Comparison of ENCODE assay signal across 1 cellular context in the genomic region with DNA sequence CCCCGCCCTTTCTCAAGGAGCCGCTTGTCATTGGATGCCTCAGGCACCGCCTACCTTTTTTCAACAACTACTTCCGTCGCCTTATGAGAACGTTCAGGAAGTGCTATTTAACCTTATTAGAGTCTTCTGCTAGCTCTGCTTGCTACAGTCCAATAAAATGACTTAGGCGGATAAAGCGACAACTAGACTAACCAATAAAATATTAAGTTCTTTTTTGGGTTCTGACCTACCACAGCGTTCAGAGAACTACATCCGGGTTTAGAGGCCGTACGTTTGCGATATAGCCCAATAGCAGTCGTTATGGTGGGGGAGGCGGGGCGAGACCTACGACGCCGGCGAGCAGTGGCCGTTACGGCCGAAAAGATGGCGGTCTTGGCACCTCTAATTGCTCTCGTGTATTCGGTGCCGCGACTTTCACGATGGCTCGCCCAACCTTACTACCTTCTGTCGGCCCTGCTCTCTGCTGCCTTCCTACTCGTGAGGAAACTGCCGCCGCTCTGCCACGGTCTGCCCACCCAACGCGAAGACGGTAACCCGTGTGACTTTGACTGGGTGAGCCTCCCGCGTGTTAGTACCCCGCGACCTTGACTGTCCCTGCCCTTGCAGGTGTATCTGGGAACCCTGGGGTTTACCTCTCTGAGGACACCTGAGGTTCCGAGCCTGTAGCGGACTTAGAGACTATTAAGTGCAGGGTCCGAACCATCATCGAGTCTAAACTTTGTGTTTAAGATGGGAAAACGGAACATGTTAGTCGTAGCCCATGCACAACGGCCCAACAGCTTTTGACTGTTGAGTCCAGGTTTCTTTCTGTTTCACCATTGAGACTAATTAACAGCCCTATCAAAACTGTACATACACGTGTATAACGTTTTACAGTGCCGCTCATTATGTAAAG.
TF ChIP-seq lines count a peak whose summit lies in the region.

A gene with protein sequence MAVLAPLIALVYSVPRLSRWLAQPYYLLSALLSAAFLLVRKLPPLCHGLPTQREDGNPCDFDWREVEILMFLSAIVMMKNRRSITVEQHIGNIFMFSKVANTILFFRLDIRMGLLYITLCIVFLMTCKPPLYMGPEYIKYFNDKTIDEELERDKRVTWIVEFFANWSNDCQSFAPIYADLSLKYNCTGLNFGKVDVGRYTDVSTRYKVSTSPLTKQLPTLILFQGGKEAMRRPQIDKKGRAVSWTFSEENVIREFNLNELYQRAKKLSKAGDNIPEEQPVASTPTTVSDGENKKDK (plus strand): TSS at position 338 of the 895 bp plus-strand sequence. CDS start 26 bp downstream, at position 364.

TF ChIP-seq in HepG2, 621 proteins besides CTCF, POLR2A, EP300 and RAD21 (continued from another document and continues in another):
- TF ChIP-seq, protein P1, sequence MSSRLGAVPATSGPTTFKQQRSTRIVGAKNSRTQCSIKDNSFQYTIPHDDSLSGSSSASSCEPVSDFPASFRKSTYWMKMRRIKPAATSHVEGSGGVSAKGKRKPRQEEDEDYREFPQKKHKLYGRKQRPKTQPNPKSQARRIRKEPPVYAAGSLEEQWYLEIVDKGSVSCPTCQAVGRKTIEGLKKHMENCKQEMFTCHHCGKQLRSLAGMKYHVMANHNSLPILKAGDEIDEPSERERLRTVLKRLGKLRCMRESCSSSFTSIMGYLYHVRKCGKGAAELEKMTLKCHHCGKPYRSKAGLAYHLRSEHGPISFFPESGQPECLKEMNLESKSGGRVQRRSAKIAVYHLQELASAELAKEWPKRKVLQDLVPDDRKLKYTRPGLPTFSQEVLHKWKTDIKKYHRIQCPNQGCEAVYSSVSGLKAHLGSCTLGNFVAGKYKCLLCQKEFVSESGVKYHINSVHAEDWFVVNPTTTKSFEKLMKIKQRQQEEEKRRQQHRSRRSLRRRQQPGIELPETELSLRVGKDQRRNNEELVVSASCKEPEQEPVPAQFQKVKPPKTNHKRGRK (CRISPR knock-in tag; IDR thresholded peaks at IDR 0.05): 0 out of 2 replicates have a peak, but pooled peaks have one; percentile 67
- no peak for TF ChIP-seq LCORL (IDR thresholded peaks at IDR 0.05)
- TF ChIP-seq LCORL (CRISPR knock-in tag; IDR thresholded peaks at IDR 0.05): peak; percentile 72
- TF ChIP-seq ZNF652 (CRISPR knock-in tag; IDR thresholded peaks at IDR 0.05; ENCODE audit: borderline replicate concordance, low read depth): no peak
- TF ChIP-seq, protein P2, sequence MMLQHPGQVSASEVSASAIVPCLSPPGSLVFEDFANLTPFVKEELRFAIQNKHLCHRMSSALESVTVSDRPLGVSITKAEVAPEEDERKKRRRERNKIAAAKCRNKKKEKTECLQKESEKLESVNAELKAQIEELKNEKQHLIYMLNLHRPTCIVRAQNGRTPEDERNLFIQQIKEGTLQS (CRISPR knock-in tag; IDR thresholded peaks at IDR 0.05): no peak
- TF ChIP-seq, protein P3, sequence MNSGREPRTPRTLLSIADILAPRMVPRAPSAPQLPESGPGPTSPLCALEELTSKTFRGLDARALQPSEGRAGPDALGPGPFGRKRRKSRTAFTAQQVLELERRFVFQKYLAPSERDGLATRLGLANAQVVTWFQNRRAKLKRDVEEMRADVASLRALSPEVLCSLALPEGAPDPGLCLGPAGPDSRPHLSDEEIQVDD (CRISPR knock-in tag; IDR thresholded peaks at IDR 0.05; ENCODE audit: borderline replicate concordance): no peak
- TF ChIP-seq, protein P4, sequence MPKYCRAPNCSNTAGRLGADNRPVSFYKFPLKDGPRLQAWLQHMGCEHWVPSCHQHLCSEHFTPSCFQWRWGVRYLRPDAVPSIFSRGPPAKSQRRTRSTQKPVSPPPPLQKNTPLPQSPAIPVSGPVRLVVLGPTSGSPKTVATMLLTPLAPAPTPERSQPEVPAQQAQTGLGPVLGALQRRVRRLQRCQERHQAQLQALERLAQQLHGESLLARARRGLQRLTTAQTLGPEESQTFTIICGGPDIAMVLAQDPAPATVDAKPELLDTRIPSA (CRISPR knock-in tag; IDR thresholded peaks at IDR 0.05; ENCODE audit: borderline replicate concordance): no peak
- TF ChIP-seq CREB1 (IDR thresholded peaks at IDR 0.05): peak; percentile 88
- peak; percentile 98 for TF ChIP-seq CREB1 (CRISPR knock-in tag; IDR thresholded peaks at IDR 0.05)
- TF ChIP-seq ZFP36L2 (CRISPR knock-in tag; IDR thresholded peaks at IDR 0.05): no peak
- no peak for TF ChIP-seq PRMT3 (CRISPR knock-in tag; IDR thresholded peaks at IDR 0.05; ENCODE audit: borderline replicate concordance, low read depth)
- no peak for TF ChIP-seq ZNF790 (CRISPR knock-in tag; IDR thresholded peaks at IDR 0.05; ENCODE audit: borderline replicate concordance)
- peak; percentile 89 for TF ChIP-seq PHF20 (CRISPR knock-in tag; IDR thresholded peaks at IDR 0.05)
- TF ChIP-seq TCF7 (IDR thresholded peaks at IDR 0.05; ENCODE audit: low read depth): no peak
- TF ChIP-seq, protein P5, sequence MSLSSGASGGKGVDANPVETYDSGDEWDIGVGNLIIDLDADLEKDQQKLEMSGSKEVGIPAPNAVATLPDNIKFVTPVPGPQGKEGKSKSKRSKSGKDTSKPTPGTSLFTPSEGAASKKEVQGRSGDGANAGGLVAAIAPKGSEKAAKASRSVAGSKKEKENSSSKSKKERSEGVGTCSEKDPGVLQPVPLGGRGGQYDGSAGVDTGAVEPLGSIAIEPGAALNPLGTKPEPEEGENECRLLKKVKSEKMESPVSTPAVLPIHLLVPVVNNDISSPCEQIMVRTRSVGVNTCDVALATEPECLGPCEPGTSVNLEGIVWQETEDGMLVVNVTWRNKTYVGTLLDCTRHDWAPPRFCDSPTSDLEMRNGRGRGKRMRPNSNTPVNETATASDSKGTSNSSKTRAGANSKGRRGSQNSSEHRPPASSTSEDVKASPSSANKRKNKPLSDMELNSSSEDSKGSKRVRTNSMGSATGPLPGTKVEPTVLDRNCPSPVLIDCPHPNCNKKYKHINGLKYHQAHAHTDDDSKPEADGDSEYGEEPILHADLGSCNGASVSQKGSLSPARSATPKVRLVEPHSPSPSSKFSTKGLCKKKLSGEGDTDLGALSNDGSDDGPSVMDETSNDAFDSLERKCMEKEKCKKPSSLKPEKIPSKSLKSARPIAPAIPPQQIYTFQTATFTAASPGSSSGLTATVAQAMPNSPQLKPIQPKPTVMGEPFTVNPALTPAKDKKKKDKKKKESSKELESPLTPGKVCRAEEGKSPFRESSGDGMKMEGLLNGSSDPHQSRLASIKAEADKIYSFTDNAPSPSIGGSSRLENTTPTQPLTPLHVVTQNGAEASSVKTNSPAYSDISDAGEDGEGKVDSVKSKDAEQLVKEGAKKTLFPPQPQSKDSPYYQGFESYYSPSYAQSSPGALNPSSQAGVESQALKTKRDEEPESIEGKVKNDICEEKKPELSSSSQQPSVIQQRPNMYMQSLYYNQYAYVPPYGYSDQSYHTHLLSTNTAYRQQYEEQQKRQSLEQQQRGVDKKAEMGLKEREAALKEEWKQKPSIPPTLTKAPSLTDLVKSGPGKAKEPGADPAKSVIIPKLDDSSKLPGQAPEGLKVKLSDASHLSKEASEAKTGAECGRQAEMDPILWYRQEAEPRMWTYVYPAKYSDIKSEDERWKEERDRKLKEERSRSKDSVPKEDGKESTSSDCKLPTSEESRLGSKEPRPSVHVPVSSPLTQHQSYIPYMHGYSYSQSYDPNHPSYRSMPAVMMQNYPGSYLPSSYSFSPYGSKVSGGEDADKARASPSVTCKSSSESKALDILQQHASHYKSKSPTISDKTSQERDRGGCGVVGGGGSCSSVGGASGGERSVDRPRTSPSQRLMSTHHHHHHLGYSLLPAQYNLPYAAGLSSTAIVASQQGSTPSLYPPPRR (CRISPR knock-in tag; IDR thresholded peaks at IDR 0.05; ENCODE audit: borderline replicate concordance): no peak
- TF ChIP-seq, protein P6, sequence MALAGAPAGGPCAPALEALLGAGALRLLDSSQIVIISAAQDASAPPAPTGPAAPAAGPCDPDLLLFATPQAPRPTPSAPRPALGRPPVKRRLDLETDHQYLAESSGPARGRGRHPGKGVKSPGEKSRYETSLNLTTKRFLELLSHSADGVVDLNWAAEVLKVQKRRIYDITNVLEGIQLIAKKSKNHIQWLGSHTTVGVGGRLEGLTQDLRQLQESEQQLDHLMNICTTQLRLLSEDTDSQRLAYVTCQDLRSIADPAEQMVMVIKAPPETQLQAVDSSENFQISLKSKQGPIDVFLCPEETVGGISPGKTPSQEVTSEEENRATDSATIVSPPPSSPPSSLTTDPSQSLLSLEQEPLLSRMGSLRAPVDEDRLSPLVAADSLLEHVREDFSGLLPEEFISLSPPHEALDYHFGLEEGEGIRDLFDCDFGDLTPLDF (CRISPR knock-in tag; IDR thresholded peaks at IDR 0.05): no peak
- no peak for TF ChIP-seq FOXJ3 (CRISPR knock-in tag; IDR thresholded peaks at IDR 0.05; ENCODE audit: borderline replicate concordance)
- TF ChIP-seq ZNF367 (CRISPR knock-in tag; IDR thresholded peaks at IDR 0.05; ENCODE audit: borderline replicate concordance): peak; percentile 81; the same call in 1 of the 2 replicates
- TF ChIP-seq MIER2 (CRISPR knock-in tag; IDR thresholded peaks at IDR 0.05): no peak
- no peak for TF ChIP-seq NFKBIZ (CRISPR knock-in tag; IDR thresholded peaks at IDR 0.05)
- no peak for TF ChIP-seq ZNF124 (CRISPR knock-in tag; IDR thresholded peaks at IDR 0.05)
- TF ChIP-seq ZNF382 (CRISPR knock-in tag; IDR thresholded peaks at IDR 0.05; ENCODE audit: borderline replicate concordance): no peak
- TF ChIP-seq PCBP1 (IDR thresholded peaks at IDR 0.05; ENCODE audit: borderline replicate concordance, low read depth, low read length): no peak
- TF ChIP-seq, protein P7, sequence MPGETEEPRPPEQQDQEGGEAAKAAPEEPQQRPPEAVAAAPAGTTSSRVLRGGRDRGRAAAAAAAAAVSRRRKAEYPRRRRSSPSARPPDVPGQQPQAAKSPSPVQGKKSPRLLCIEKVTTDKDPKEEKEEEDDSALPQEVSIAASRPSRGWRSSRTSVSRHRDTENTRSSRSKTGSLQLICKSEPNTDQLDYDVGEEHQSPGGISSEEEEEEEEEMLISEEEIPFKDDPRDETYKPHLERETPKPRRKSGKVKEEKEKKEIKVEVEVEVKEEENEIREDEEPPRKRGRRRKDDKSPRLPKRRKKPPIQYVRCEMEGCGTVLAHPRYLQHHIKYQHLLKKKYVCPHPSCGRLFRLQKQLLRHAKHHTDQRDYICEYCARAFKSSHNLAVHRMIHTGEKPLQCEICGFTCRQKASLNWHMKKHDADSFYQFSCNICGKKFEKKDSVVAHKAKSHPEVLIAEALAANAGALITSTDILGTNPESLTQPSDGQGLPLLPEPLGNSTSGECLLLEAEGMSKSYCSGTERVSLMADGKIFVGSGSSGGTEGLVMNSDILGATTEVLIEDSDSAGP (CRISPR knock-in tag; IDR thresholded peaks at IDR 0.05; ENCODE audit: borderline replicate concordance): peak; percentile 76
- TF ChIP-seq FOXM1 (CRISPR knock-in tag; IDR thresholded peaks at IDR 0.05): 0 out of 2 replicates have a peak, but pooled peaks have one; percentile 49
- TF ChIP-seq, protein P8, sequence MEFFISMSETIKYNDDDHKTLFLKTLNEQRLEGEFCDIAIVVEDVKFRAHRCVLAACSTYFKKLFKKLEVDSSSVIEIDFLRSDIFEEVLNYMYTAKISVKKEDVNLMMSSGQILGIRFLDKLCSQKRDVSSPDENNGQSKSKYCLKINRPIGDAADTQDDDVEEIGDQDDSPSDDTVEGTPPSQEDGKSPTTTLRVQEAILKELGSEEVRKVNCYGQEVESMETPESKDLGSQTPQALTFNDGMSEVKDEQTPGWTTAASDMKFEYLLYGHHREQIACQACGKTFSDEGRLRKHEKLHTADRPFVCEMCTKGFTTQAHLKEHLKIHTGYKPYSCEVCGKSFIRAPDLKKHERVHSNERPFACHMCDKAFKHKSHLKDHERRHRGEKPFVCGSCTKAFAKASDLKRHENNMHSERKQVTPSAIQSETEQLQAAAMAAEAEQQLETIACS (CRISPR knock-in tag; IDR thresholded peaks at IDR 0.05): 0 out of 2 replicates have a peak, but pooled peaks have one; percentile 22
- TF ChIP-seq, protein P9, sequence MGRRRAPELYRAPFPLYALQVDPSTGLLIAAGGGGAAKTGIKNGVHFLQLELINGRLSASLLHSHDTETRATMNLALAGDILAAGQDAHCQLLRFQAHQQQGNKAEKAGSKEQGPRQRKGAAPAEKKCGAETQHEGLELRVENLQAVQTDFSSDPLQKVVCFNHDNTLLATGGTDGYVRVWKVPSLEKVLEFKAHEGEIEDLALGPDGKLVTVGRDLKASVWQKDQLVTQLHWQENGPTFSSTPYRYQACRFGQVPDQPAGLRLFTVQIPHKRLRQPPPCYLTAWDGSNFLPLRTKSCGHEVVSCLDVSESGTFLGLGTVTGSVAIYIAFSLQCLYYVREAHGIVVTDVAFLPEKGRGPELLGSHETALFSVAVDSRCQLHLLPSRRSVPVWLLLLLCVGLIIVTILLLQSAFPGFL (CRISPR knock-in tag; IDR thresholded peaks at IDR 0.05): no peak
- TF ChIP-seq SMAD9 (CRISPR knock-in tag; IDR thresholded peaks at IDR 0.05): no peak
- TF ChIP-seq ZNF564 (CRISPR knock-in tag; IDR thresholded peaks at IDR 0.05): no peak
- peak; percentile 66; the same call in 1 of the 2 replicates for TF ChIP-seq NKX3-1 (CRISPR knock-in tag; IDR thresholded peaks at IDR 0.05)
- no peak for TF ChIP-seq SCMH1 (CRISPR knock-in tag; IDR thresholded peaks at IDR 0.05; ENCODE audit: borderline replicate concordance)
- no peak for TF ChIP-seq CEBPG (CRISPR knock-in tag; IDR thresholded peaks at IDR 0.05)
- no peak for TF ChIP-seq ZNF10 (CRISPR knock-in tag; IDR thresholded peaks at IDR 0.05; ENCODE audit: borderline replicate concordance, low read depth)
- no peak for TF ChIP-seq CHD4 (IDR thresholded peaks at IDR 0.05; ENCODE audit: borderline replicate concordance, low read length)
- TF ChIP-seq ZNF761 (CRISPR knock-in tag; conservative IDR thresholded peaks at IDR 0.05): no peak
- TF ChIP-seq MLLT10 (CRISPR knock-in tag; IDR thresholded peaks at IDR 0.05): no peak
- TF ChIP-seq ZBTB8A (CRISPR knock-in tag; IDR thresholded peaks at IDR 0.05; ENCODE audit: borderline replicate concordance, low read depth): no peak
- TF ChIP-seq PAWR (CRISPR knock-in tag; IDR thresholded peaks at IDR 0.05; ENCODE audit: borderline replicate concordance): no peak
- TF ChIP-seq, protein P10, sequence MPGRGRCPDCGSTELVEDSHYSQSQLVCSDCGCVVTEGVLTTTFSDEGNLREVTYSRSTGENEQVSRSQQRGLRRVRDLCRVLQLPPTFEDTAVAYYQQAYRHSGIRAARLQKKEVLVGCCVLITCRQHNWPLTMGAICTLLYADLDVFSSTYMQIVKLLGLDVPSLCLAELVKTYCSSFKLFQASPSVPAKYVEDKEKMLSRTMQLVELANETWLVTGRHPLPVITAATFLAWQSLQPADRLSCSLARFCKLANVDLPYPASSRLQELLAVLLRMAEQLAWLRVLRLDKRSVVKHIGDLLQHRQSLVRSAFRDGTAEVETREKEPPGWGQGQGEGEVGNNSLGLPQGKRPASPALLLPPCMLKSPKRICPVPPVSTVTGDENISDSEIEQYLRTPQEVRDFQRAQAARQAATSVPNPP (CRISPR knock-in tag; IDR thresholded peaks at IDR 0.05): no peak
- TF ChIP-seq, protein P11, sequence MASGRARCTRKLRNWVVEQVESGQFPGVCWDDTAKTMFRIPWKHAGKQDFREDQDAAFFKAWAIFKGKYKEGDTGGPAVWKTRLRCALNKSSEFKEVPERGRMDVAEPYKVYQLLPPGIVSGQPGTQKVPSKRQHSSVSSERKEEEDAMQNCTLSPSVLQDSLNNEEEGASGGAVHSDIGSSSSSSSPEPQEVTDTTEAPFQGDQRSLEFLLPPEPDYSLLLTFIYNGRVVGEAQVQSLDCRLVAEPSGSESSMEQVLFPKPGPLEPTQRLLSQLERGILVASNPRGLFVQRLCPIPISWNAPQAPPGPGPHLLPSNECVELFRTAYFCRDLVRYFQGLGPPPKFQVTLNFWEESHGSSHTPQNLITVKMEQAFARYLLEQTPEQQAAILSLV (CRISPR knock-in tag; IDR thresholded peaks at IDR 0.05; ENCODE audit: borderline replicate concordance): 0 out of 2 replicates have a peak, but pooled peaks have one; percentile 0
- no peak for TF ChIP-seq ZNF773 (CRISPR knock-in tag; IDR thresholded peaks at IDR 0.05; ENCODE audit: borderline replicate concordance)
